10 cellular contexts compared by ENCODE assay signal in genomic region chrX:111880735-111881134, GRCh38. TPM values are rescaled to one million over a fixed set of nuclear protein-coding genes. Genes with fewer than 3 reads are reported as not detected.
"Had no signal": no experiment of that assay in that cellular context is flagged by ENCODE, and none has a peak within 500 bp of the region (broad histone marks: within the 10 kb centered on the region; RNA-seq: fewer than 3 reads in every experiment).

No MANE protein-coding gene starts in this region.

- H3K27ac ChIP-seq: GM23248 had no signal

- H3K4me3 ChIP-seq: GM23248, HAP-1, K562 had no signal

- ATAC-seq: HCT116, K562 had no signal

- H3K9me3 ChIP-seq: HAP-1 had no signal

- H3K36me3 ChIP-seq: HAP-1 had no signal

- DNase-seq: GM23248, GOT3, H7, HFFc6, IMR-90, KG1 had no signal

RNA-seq across cellular contexts. Expression of gene TRPC5OS, which starts 4.8 kb away (rescaled TPM):
- total RNA-seq: GM23248, HFFc6, HT-29, IMR-90, K562 had no signal
